Comparison of ENCODE assay signal across 1 cellular context in the genomic region with DNA sequence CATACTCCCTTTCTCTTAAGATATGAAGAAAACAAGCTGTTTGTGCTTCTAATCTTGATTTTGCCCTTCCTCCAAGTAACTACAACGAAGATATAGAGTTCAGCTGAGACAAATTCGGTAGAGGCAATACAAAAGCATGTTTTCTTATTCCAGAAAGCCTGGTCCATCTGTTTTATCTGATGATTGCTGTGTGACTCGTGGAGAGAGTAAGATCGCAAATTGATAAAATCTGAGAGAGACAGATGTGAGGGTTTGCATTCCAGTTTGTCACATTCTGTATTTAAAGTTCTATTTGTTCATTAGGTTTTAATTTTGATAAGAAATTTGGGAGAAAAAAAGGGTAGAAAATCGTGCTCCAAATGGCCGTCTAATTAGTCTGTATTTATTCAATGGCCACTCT.
TF ChIP-seq lines count a peak whose summit lies in the region.

No MANE protein-coding gene starts in this region.

TF ChIP-seq in SK-N-SH treated with all-trans-retinoic acid at 6 μM for 48 hours, 23 proteins besides CTCF, POLR2A, EP300 and RAD21 (continued from another document):
- TF ChIP-seq TSHZ2 (CRISPR knock-in tag; IDR thresholded peaks at IDR 0.05) (no peak), TCF4 (CRISPR knock-in tag; IDR thresholded peaks at IDR 0.05; ENCODE audit: borderline replicate concordance) (no peak)
TF ChIP-seq in SK-N-SH treated with all-trans-retinoic acid at 6 μM for 48 hours: peak in this region for 0.
